1 cellular context compared by ENCODE assay signal in the genomic region with DNA sequence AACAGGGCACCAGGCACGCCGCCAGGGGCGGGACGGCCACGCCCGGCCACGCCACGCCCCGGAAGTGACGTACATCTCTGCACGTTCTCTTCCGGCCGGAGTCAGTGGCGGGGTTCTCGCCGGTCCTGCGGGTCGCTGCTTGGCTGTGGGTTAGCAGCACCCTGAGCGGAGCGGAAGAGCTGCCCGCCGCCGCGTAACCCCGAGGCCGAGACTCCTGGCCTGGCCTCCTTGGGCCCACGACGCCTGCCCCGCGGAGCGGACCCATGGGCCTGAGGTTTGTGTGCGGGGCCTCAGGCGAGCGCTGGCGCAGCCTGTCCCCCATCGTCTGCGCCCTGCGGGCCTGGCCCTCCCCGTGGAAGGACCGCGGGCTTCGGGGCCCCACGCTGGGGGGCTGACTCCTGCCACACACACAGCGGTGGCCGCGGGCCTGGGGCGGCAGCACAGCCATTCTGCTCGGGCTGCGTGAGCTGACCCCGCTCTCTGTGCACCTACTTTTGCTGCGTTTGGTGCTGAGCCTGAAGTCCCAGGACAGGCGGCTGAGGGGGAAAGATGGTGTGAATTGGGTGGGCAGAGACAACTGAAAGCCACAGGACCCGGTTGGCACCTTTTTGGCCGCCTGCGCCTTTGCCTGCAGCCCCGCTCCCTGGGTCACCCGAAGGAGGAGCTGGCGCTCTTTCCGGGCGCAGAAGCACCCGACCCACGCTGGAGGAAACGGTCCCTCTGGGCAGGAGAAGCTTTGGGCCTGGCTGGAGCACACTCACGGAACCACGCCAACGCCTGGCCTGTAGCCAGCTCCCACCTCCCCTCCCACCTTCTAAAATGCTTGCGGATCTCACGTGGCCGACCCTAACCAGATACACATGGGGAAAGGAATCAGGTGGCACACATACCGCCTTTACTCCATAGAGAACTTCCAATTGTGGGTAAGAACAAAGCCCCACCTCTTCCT.
TF ChIP-seq lines count a peak whose summit lies in the region.

No MANE protein-coding gene starts in this region.

TF ChIP-seq in HepG2, 621 proteins besides CTCF, POLR2A, EP300 and RAD21 (continued from another document and continues in another):
- TF ChIP-seq, protein P1, sequence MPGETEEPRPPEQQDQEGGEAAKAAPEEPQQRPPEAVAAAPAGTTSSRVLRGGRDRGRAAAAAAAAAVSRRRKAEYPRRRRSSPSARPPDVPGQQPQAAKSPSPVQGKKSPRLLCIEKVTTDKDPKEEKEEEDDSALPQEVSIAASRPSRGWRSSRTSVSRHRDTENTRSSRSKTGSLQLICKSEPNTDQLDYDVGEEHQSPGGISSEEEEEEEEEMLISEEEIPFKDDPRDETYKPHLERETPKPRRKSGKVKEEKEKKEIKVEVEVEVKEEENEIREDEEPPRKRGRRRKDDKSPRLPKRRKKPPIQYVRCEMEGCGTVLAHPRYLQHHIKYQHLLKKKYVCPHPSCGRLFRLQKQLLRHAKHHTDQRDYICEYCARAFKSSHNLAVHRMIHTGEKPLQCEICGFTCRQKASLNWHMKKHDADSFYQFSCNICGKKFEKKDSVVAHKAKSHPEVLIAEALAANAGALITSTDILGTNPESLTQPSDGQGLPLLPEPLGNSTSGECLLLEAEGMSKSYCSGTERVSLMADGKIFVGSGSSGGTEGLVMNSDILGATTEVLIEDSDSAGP (CRISPR knock-in tag; IDR thresholded peaks at IDR 0.05; ENCODE audit: borderline replicate concordance): peak; percentile 70; the same call in 1 of the 2 replicates
- TF ChIP-seq KAT7 (CRISPR knock-in tag; IDR thresholded peaks at IDR 0.05; ENCODE audit: borderline replicate concordance) (0 out of 2 replicates have a peak, but pooled peaks have one; percentile 38), HOXA9 (CRISPR knock-in tag; IDR thresholded peaks at IDR 0.05; ENCODE audit: borderline replicate concordance) (no peak), GTF3A (CRISPR knock-in tag; conservative IDR thresholded peaks at IDR 0.05) (no peak), MIER2 (CRISPR knock-in tag; IDR thresholded peaks at IDR 0.05) (no peak; the same call in 1 of the 2 replicates), SRSF1 (optimal IDR thresholded peaks at IDR 0.05; ENCODE audit: low read depth, low read length) (no peak), KLF6 (CRISPR knock-in tag; IDR thresholded peaks at IDR 0.05) (peak; percentile 75; the same call in 1 of the 2 replicates), MYC (CRISPR knock-in tag; IDR thresholded peaks at IDR 0.05; ENCODE audit: borderline replicate concordance) (peak; percentile 74; the same call in 1 of the 2 replicates), TEF (CRISPR knock-in tag; IDR thresholded peaks at IDR 0.05) (no peak), RFX3 (CRISPR knock-in tag; IDR thresholded peaks at IDR 0.05) (no peak), TCF7L2 (IDR thresholded peaks at IDR 0.05; ENCODE audit: low read depth, low read length) (no peak), ERF (CRISPR knock-in tag; IDR thresholded peaks at IDR 0.05) (peak; percentile 74; the same call in 1 of the 2 replicates), RERE (CRISPR knock-in tag; IDR thresholded peaks at IDR 0.05; ENCODE audit: low read depth) (no peak), ZNF292 (CRISPR knock-in tag; IDR thresholded peaks at IDR 0.05; ENCODE audit: borderline replicate concordance, low read depth) (no peak), ZNF629 (CRISPR knock-in tag; conservative IDR thresholded peaks at IDR 0.05) (no peak), AGO1 (IDR thresholded peaks at IDR 0.05; ENCODE audit: low read depth, low read length, poor library complexity, severe bottlenecking) (no peak), KDM6A (CRISPR knock-in tag; IDR thresholded peaks at IDR 0.05; ENCODE audit: low read depth) (no peak), ARHGAP35 (CRISPR knock-in tag; IDR thresholded peaks at IDR 0.05; ENCODE audit: borderline replicate concordance) (peak; percentile 58; the same call in 1 of the 2 replicates), ZNF264 (CRISPR knock-in tag; IDR thresholded peaks at IDR 0.05) (no peak), ZNF274 (CRISPR knock-in tag; IDR thresholded peaks at IDR 0.05) (peak; percentile 70; the same call in 1 of the 2 replicates), ELF3 (CRISPR knock-in tag; IDR thresholded peaks at IDR 0.05) (peak; percentile 42; the same call in 1 of the 2 replicates), EZH2 (conservative IDR thresholded peaks at IDR 0.05; ENCODE audit: low read depth, low read length) (no peak), ZC3H4 (CRISPR knock-in tag; IDR thresholded peaks at IDR 0.05; ENCODE audit: borderline replicate concordance) (no peak), DNMT3B (CRISPR knock-in tag; conservative IDR thresholded peaks at IDR 0.05) (no peak), ZNF513 (CRISPR knock-in tag; conservative IDR thresholded peaks at IDR 0.05) (no peak), ZBTB20 (CRISPR knock-in tag; IDR thresholded peaks at IDR 0.05; ENCODE audit: borderline replicate concordance, low read depth) (no peak), ZBTB3 (CRISPR knock-in tag; IDR thresholded peaks at IDR 0.05; ENCODE audit: borderline replicate concordance, low read depth) (no peak), FOSL2 (CRISPR knock-in tag; IDR thresholded peaks at IDR 0.05) (no peak), EHMT2 (IDR thresholded peaks at IDR 0.05; ENCODE audit: borderline replicate concordance, low read depth, low read length) (no peak), RELA (CRISPR knock-in tag; IDR thresholded peaks at IDR 0.05) (no peak), NFRKB (IDR thresholded peaks at IDR 0.05) (no peak), MAZ (IDR thresholded peaks at IDR 0.05; ENCODE audit: borderline replicate concordance, low read depth, low read length) (no peak), MAZ (CRISPR knock-in tag; IDR thresholded peaks at IDR 0.05; ENCODE audit: low read depth) (peak; percentile 79), ZNF652 (CRISPR knock-in tag; IDR thresholded peaks at IDR 0.05; ENCODE audit: borderline replicate concordance, low read depth) (no peak), ZNF512 (CRISPR knock-in tag; IDR thresholded peaks at IDR 0.05) (no peak), ATF2 (CRISPR knock-in tag; IDR thresholded peaks at IDR 0.05) (peak; percentile 58), SAP130 (CRISPR knock-in tag; IDR thresholded peaks at IDR 0.05; ENCODE audit: low read depth) (peak; percentile 95), KDM4B (CRISPR knock-in tag; IDR thresholded peaks at IDR 0.05) (peak; percentile 19; the same call in 1 of the 2 replicates), ZSCAN20 (CRISPR knock-in tag; IDR thresholded peaks at IDR 0.05; ENCODE audit: borderline replicate concordance) (no peak), HNF4A (CRISPR knock-in tag; IDR thresholded peaks at IDR 0.05) (no peak), ZNF75D (CRISPR knock-in tag; IDR thresholded peaks at IDR 0.05; ENCODE audit: borderline replicate concordance) (no peak), HNRNPK (IDR thresholded peaks at IDR 0.05; ENCODE audit: low read depth, low read length, poor library complexity, severe bottlenecking) (no peak), CHCHD3 (CRISPR knock-in tag; IDR thresholded peaks at IDR 0.05) (no peak), NFYC (CRISPR knock-in tag; IDR thresholded peaks at IDR 0.05) (no peak), RFX5 (IDR thresholded peaks at IDR 0.05; ENCODE audit: low read depth, low read length) (no peak)
- TF ChIP-seq, protein P2, sequence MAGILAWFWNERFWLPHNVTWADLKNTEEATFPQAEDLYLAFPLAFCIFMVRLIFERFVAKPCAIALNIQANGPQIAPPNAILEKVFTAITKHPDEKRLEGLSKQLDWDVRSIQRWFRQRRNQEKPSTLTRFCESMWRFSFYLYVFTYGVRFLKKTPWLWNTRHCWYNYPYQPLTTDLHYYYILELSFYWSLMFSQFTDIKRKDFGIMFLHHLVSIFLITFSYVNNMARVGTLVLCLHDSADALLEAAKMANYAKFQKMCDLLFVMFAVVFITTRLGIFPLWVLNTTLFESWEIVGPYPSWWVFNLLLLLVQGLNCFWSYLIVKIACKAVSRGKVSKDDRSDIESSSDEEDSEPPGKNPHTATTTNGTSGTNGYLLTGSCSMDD (CRISPR knock-in tag; IDR thresholded peaks at IDR 0.05): no peak
- TF ChIP-seq, protein P3, sequence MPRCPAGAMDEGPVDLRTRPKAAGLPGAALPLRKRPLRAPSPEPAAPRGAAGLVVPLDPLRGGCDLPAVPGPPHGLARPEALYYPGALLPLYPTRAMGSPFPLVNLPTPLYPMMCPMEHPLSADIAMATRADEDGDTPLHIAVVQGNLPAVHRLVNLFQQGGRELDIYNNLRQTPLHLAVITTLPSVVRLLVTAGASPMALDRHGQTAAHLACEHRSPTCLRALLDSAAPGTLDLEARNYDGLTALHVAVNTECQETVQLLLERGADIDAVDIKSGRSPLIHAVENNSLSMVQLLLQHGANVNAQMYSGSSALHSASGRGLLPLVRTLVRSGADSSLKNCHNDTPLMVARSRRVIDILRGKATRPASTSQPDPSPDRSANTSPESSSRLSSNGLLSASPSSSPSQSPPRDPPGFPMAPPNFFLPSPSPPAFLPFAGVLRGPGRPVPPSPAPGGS (CRISPR knock-in tag; IDR thresholded peaks at IDR 0.05): peak; percentile 52; the same call in 1 of the 2 replicates
- TF ChIP-seq, protein P4, sequence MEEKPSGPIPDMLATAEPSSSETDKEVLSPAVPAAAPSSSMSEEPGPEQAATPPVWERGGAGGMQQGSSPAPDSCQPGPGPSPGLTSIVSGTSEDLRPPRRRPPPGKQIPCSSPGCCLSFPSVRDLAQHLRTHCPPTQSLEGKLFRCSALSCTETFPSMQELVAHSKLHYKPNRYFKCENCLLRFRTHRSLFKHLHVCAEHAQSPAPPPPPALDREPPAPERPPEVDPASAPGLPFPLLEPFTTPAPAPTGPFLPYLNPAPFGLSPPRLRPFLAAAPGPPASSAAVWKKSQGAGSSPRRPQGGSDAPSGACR (CRISPR knock-in tag; IDR thresholded peaks at IDR 0.05): no peak; the same call in 1 of the 2 replicates
